Comparison of ENCODE assay signal across 37 cellular contexts in genomic region chr13:51902776-51903175, GRCh38.
"Had no signal": no experiment of that assay in that cellular context is flagged by ENCODE, and none has a peak within 500 bp of the region (broad histone marks: within the 10 kb centered on the region; RNA-seq: fewer than 3 reads in every experiment).

No MANE protein-coding gene starts in this region.

- H3K36me3 ChIP-seq: ascending aorta, cardiac muscle cell, colonic mucosa, gastrocnemius medialis, pancreas, prostate gland, upper lobe of left lung, vagina had no signal

- H3K9me3 Mint-ChIP-seq: activated CD4-positive, alpha-beta T cell treated with anti-CD3 and anti-CD28 coated beads, Interleukin-2, amount 10 ng/mL, durations not matched to agents 24 days and 14 days; activated naive CD4-positive, alpha-beta T cell treated with anti-CD3 and anti-CD28 coated beads, Interleukin-2, amount 10 ng/mL, durations not matched to agents 7 days and 5 days; activated naive CD8-positive, alpha-beta T cell treated with anti-CD3 and anti-CD28 coated beads, Interleukin-2, amount 10 ng/mL, durations not matched to agents 7 days and 5 days; activated T-cell treated with anti-CD3 and anti-CD28 coated beads, Interleukin-2, amount 50 U/mL, for 24 hours; brain; mesothelial cell of epicardium; naive thymus-derived CD8-positive, alpha-beta T cell; neural crest cell; stimulated activated memory B cell treated with anti-CD40 and anti-IgM and Interleukin-4, amounts not matched to agents 10 μg/mL and 1 μg/mL and 100 μg/mL, for 72 hours; stimulated activated naive CD8-positive, alpha-beta T cell treated with anti-CD3 and anti-CD28 coated beads, Interleukin-15, amount 100 ng/mL, for 72 hours had no signal

- H3K36me3 Mint-ChIP-seq: activated naive CD4-positive, alpha-beta T cell treated with anti-CD3 and anti-CD28 coated beads, Interleukin-2, amount 10 ng/mL, durations not matched to agents 7 days and 5 days; activated naive CD8-positive, alpha-beta T cell treated with anti-CD3 and anti-CD28 coated beads, Interleukin-2, amount 10 ng/mL, durations not matched to agents 7 days and 5 days; naive thymus-derived CD8-positive, alpha-beta T cell; stimulated activated memory B cell treated with anti-CD40 and anti-IgM and Interleukin-4, amounts not matched to agents 10 μg/mL and 1 μg/mL and 100 μg/mL, for 72 hours had no signal

- H3K27me3 Mint-ChIP-seq: brain had no signal

- H3K4me3 Mint-ChIP-seq: activated CD4-positive, alpha-beta T cell treated with anti-CD3 and anti-CD28 coated beads, Interleukin-2, amount 10 ng/mL, durations not matched to agents 24 days and 14 days; activated naive CD4-positive, alpha-beta T cell treated with anti-CD3 and anti-CD28 coated beads, Interleukin-2, amount 10 ng/mL, durations not matched to agents 7 days and 5 days; activated naive CD8-positive, alpha-beta T cell treated with anti-CD3 and anti-CD28 coated beads, Interleukin-2, amount 10 ng/mL, durations not matched to agents 7 days and 5 days; activated T-cell treated with anti-CD3 and anti-CD28 coated beads, Interleukin-2, amount 50 U/mL, for 24 hours; brain; mesothelial cell of epicardium; naive thymus-derived CD8-positive, alpha-beta T cell; neural crest cell; stimulated activated memory B cell treated with anti-CD40 and anti-IgM and Interleukin-4, amounts not matched to agents 10 μg/mL and 1 μg/mL and 100 μg/mL, for 72 hours; stimulated activated naive CD8-positive, alpha-beta T cell treated with anti-CD3 and anti-CD28 coated beads, Interleukin-15, amount 100 ng/mL, for 72 hours; T-helper 17 cell had no signal

- H3K9me3 ChIP-seq: ascending aorta, colonic mucosa, gastrocnemius medialis, pancreas, prostate gland, upper lobe of left lung, vagina had no signal

- H2AFZ ChIP-seq: hepatocyte had no signal

- H3K79me2 ChIP-seq: hepatocyte had no signal

- H3K4me1 ChIP-seq: ascending aorta, colonic mucosa, gastrocnemius medialis, pancreas, prostate gland, upper lobe of left lung, vagina had no signal

- H3K27ac Mint-ChIP-seq: activated CD4-positive, alpha-beta T cell treated with anti-CD3 and anti-CD28 coated beads, Interleukin-2, amount 10 ng/mL, durations not matched to agents 24 days and 14 days; activated naive CD4-positive, alpha-beta T cell treated with anti-CD3 and anti-CD28 coated beads, Interleukin-2, amount 10 ng/mL, durations not matched to agents 7 days and 5 days; activated naive CD8-positive, alpha-beta T cell treated with anti-CD3 and anti-CD28 coated beads, Interleukin-2, amount 10 ng/mL, durations not matched to agents 7 days and 5 days; activated T-cell treated with anti-CD3 and anti-CD28 coated beads, Interleukin-2, amount 50 U/mL, for 24 hours; brain; mesothelial cell of epicardium; stimulated activated memory B cell treated with anti-CD40 and anti-IgM and Interleukin-4, amounts not matched to agents 10 μg/mL and 1 μg/mL and 100 μg/mL, for 72 hours; stimulated activated naive CD8-positive, alpha-beta T cell treated with anti-CD3 and anti-CD28 coated beads, Interleukin-15, amount 100 ng/mL, for 72 hours; T-helper 17 cell had no signal

- H3K4me1 Mint-ChIP-seq: stimulated activated memory B cell treated with anti-CD40 and anti-IgM and Interleukin-4, amounts not matched to agents 10 μg/mL and 1 μg/mL and 100 μg/mL, for 72 hours had no signal

- H3K27me3 ChIP-seq: ascending aorta, colonic mucosa, gastrocnemius medialis, hepatocyte, pancreas, upper lobe of left lung, vagina had no signal

- H3K27ac ChIP-seq: ascending aorta, cardiac muscle cell, colonic mucosa, gastrocnemius medialis, hepatocyte, pancreas, prostate gland, skin epidermis, upper lobe of left lung, vagina had no signal

- DNase-seq: activated CD4-positive, alpha-beta T cell treated with anti-CD3 and anti-CD28 coated beads, Interleukin-2, amount 10 ng/mL, durations not matched to agents 24 days and 14 days; activated CD4-positive, CD25-positive, alpha-beta regulatory T cell treated with anti-CD3 and anti-CD28 coated beads, Interleukin-2, amount 50 U/mL, for 72 hours; activated gamma-delta T cell; activated naive CD4-positive, alpha-beta T cell treated with anti-CD3 and anti-CD28 coated beads, Interleukin-2, amount 10 ng/mL, durations not matched to agents 7 days and 5 days; activated naive CD8-positive, alpha-beta T cell treated with anti-CD3 and anti-CD28 coated beads, Interleukin-2, amount 10 ng/mL, durations not matched to agents 7 days and 5 days; activated T-cell treated with anti-CD3 and anti-CD28 coated beads, Interleukin-2, amount 50 U/mL, for 24 hours; cerebellar nuclear complex; colonic mucosa; effector memory CD4-positive, alpha-beta T cell; gastrocnemius medialis; glutamatergic neuron; islet precursor cell; left ventricle myocardium superior; mammary epithelial cell; naive thymus-derived CD8-positive, alpha-beta T cell; nucleus accumbens; pancreas; retina; stimulated activated CD4-positive, alpha-beta T cell treated with anti-CD3 and anti-CD28 coated beads, Interleukin-12 subunit alpha, Interleukin-12 subunit beta, amount 100 ng/mL, for 4 hours; stimulated activated CD4-positive, alpha-beta T cell treated with anti-CD3 and anti-CD28 coated beads, Interleukin-4, amount 100 ng/mL, for 4 hours; stimulated activated CD8-positive, alpha-beta memory T cell treated with anti-CD3 and anti-CD28 coated beads, Interleukin-4, amount 100 ng/mL, for 48 hours; stimulated activated naive CD8-positive, alpha-beta T cell treated with anti-CD3 and anti-CD28 coated beads, Interleukin-15, amount 100 ng/mL, for 72 hours; substantia nigra; T-helper 17 cell; T1000; upper lobe of left lung had no signal

- ATAC-seq: gastrocnemius medialis; left ventricle myocardium superior; naive thymus-derived CD8-positive, alpha-beta T cell; pancreas; sciatic nerve; stimulated activated memory B cell treated with anti-CD40 and anti-IgM and Interleukin-4, amounts not matched to agents 10 μg/mL and 1 μg/mL and 100 μg/mL, for 72 hours; stimulated activated naive CD8-positive, alpha-beta T cell treated with anti-CD3 and anti-CD28 coated beads, Interleukin-15, amount 100 ng/mL, for 72 hours; T-helper 17 cell had no signal

- H3K4me2 ChIP-seq: hepatocyte had no signal

- H3K4me3 ChIP-seq: ascending aorta, cardiac muscle cell, colonic mucosa, gastrocnemius medialis, hepatocyte, pancreas, prostate gland, skin epidermis, upper lobe of left lung, vagina had no signal
